ENCODE assay signal across 8 cellular contexts in genomic region chr9:1050125-1050895, GRCh38. TPM values are rescaled to one million over a fixed set of nuclear protein-coding genes. Genes with fewer than 3 reads are reported as not detected.
DNase-seq lines count a peak whose midpoint lies in the region; ATAC-seq, FAIRE-seq and TF ChIP-seq lines count a peak whose summit lies in the region.

Gene DMRT2, plus strand, starts transcription at chr9:1050357. Its CDS starts 1,257 bp downstream, at chr9:1051614.

- BruUV-seq in Calu3 (replicated peaks; lab: Mats Ljungman, UMichigan) = no TSS peak

- H3K36me3 ChIP-seq in GM23338 (ENCODE audit: insufficient read depth) = no peaks in the 10 kb centered on the region
- no peaks in the 10 kb centered on the region for H3K36me3 ChIP-seq in parathyroid adenoma (ENCODE audit: control insufficient read depth, insufficient read depth, low read length)

- in situ Hi-C loops in astrocyte of the cerebellum (cut with HindIII; ENCODE audit: low sequenced_read_pairs) = no loop called here

- peak within 1 kb of the TSS; percentile 80 for H3K9ac ChIP-seq in parathyroid adenoma

- H3K9me3 Mint-ChIP-seq in Calu3 (ENCODE audit: low read depth, unreplicated experiment) (no peaks in the 10 kb centered on the region), GM23338 (peaks cover 10% of the 10 kb centered on the region; the same call in 2 of the 3 replicates)

- H3K27ac ChIP-seq in GM23338 (ENCODE audit: low read depth) (no peak within 1 kb of the TSS), parathyroid adenoma (peak within 1 kb of the TSS; percentile 96)

- H2AFZ ChIP-seq in GM23338 (peak within 1 kb of the TSS; percentile 94), parathyroid adenoma (no peak within 1 kb of the TSS)

- H3K4me3 ChIP-seq in GM23338 (peak within 1 kb of the TSS; percentile 56), astrocyte of the cerebellum (ENCODE audit: low read depth, low read length) (no peak within 1 kb of the TSS), parathyroid adenoma (ENCODE audit: low read depth, low read length) (peak within 1 kb of the TSS; percentile 92)

- H3K4me3 Mint-ChIP-seq in Calu3 (ENCODE audit: low read depth, unreplicated experiment) = peak within 1 kb of the TSS; percentile 64
- peak within 1 kb of the TSS; percentile 74 for H3K4me3 Mint-ChIP-seq in GM23338

- ATAC-seq in GM23338 = peak; percentile 79
- peak; percentile 96 for ATAC-seq in left ventricle myocardium superior
- ATAC-seq in GM21576 (IDR thresholded peaks at IDR 0.05; ENCODE audit: unreplicated experiment) = no peak

- H3K27ac Mint-ChIP-seq in Calu3 (ENCODE audit: unreplicated experiment) (peak within 1 kb of the TSS; percentile 58), GM23338 (no peak within 1 kb of the TSS)

- peaks cover 28% of the 10 kb centered on the region for H3K27me3 Mint-ChIP-seq in Calu3 (ENCODE audit: unreplicated experiment)
- H3K27me3 Mint-ChIP-seq in GM23338 (ENCODE audit: insufficient read depth, low read depth, poor library complexity) = peaks cover 98% of the 10 kb centered on the region

- peaks cover 46% of the 10 kb centered on the region for H3K4me1 ChIP-seq in GM23338 (ENCODE audit: insufficient read depth)
- no peaks in the 10 kb centered on the region for H3K4me1 ChIP-seq in parathyroid adenoma

- intact Hi-C loops in Calu3 (cut with micrococcal nuclease; ENCODE audit: unreplicated experiment) (no loop called here), left ventricle myocardium superior (cut with micrococcal nuclease) (no loop called here)

- peaks cover 19% of the 10 kb centered on the region for H3K36me3 Mint-ChIP-seq in Calu3 (ENCODE audit: insufficient read depth, unreplicated experiment)
- H3K36me3 Mint-ChIP-seq in GM23338 (ENCODE audit: low read depth) = no peaks in the 10 kb centered on the region; the same call in 2 of the 3 replicates

- FAIRE-seq in GM12891 (lab: Jason Lieb, UNC) = no peak

- H3K4me1 Mint-ChIP-seq in Calu3 (ENCODE audit: low read depth, unreplicated experiment) (peaks cover 13% of the 10 kb centered on the region), GM23338 (peaks cover 57% of the 10 kb centered on the region)

- peaks cover 98% of the 10 kb centered on the region for H3K27me3 ChIP-seq in GM23338 (ENCODE audit: insufficient read depth)
- no peaks in the 10 kb centered on the region for H3K27me3 ChIP-seq in parathyroid adenoma (ENCODE audit: control insufficient read depth, insufficient read depth, low read length)

- H3K4me2 ChIP-seq in GM23338 (peak within 1 kb of the TSS; percentile 93), parathyroid adenoma (ENCODE audit: low read length) (peak within 1 kb of the TSS; percentile 67)

- no peak for TF ChIP-seq CTCF in Calu3 (IDR thresholded peaks at IDR 0.05; ENCODE audit: unreplicated experiment)
- TF ChIP-seq CTCF in GM23338 (conservative IDR thresholded peaks at IDR 0.05; ENCODE audit: low read depth in 2 of 2) = no peak
- TF ChIP-seq CTCF in astrocyte of the cerebellum (IDR thresholded peaks at IDR 0.05; ENCODE audit: low read depth, low read length, missing control alignments) = no peak
- no peak for TF ChIP-seq CTCF in parathyroid adenoma (IDR thresholded peaks at IDR 0.05)

- peaks cover 44% of the 10 kb centered on the region for H4K20me1 ChIP-seq in GM23338 (replicated peaks; ENCODE audit: insufficient read depth)

- no peaks in the 10 kb centered on the region for H3K9me2 ChIP-seq in GM23338 (ENCODE audit: insufficient read depth)

- DNase-seq in Calu3 (peak; percentile 79), GM23338 (ENCODE audit: low spot score) (peak; percentile 98), NCI-H2171 (lab: John Stamatoyannopoulos, UW) (peak; percentile 92), astrocyte of the cerebellum (ENCODE audit: low read depth) (peak; percentile 1), left ventricle myocardium superior (peak; percentile 90), GM12891 (ENCODE audit: insufficient read length, low spot score) (no peak)

- peaks cover 21% of the 10 kb centered on the region for H3F3A ChIP-seq in GM23338 (replicated peaks; ENCODE audit: low read depth)

- CTCF ChIA-PET in Calu3 (lab: Charles Lee) = no interaction called here

- no peaks in the 10 kb centered on the region for H3K9me3 ChIP-seq in parathyroid adenoma (ENCODE audit: control insufficient read depth, low read length)

- TF ChIP-seq POLR2A in GM12891 (IDR thresholded peaks at IDR 0.05; ENCODE audit: low read depth, low read length) = no peak

- H3K79me2 ChIP-seq in GM23338 (replicated peaks; ENCODE audit: insufficient read depth) = no peaks in the 10 kb centered on the region
- peaks cover 12% of the 10 kb centered on the region for H3K79me2 ChIP-seq in parathyroid adenoma

TF ChIP-seq in GM23338, 12 proteins besides CTCF, POLR2A, EP300 and RAD21 (continues in another document):
- peak; percentile 72 for TF ChIP-seq EZH2phosphoT487 (IDR thresholded peaks at IDR 0.05; ENCODE audit: unreplicated experiment)
- no peak for TF ChIP-seq ZNF331 (CRISPR knock-in tag; IDR thresholded peaks at IDR 0.05; ENCODE audit: low read depth)
- TF ChIP-seq STAT1 (IDR thresholded peaks at IDR 0.05; ENCODE audit: unreplicated experiment) = no peak
- TF ChIP-seq JUNB (IDR thresholded peaks at IDR 0.05; ENCODE audit: unreplicated experiment) = no peak
- peak; percentile 97 for TF ChIP-seq EZH2 (IDR thresholded peaks at IDR 0.05; ENCODE audit: low read depth, unreplicated experiment)

TF ChIP-seq in GM12891, 5 proteins besides CTCF, POLR2A, EP300 and RAD21:
- TF ChIP-seq SPI1 (IDR thresholded peaks at IDR 0.05; ENCODE audit: low read depth, low read length) (no peak), POLR2AphosphoS5 (IDR thresholded peaks at IDR 0.05; ENCODE audit: low read depth, low read length) (no peak), TAF1 (IDR thresholded peaks at IDR 0.05; ENCODE audit: low read depth, low read length) (no peak)

RNA-seq across cellular contexts. Expression of gene DMRT2, which starts in this region (rescaled TPM):
- total RNA-seq in Calu3 (2022) = not detected in 2 replicates
- total RNA-seq in GM23338 (2014; rRNA removed; shearing (Covaris generic)) = not detected in 2 replicates
- polyA plus RNA-seq in GM23338 (2016; fragmentation: Nextera tagmentation; extraction: Ambion mirVana) = not detected in 2 replicates
- total RNA-seq in left ventricle myocardium superior = 0.12 TPM
- not detected for polyA plus RNA-seq in GM12891 (2012; ENCODE audit: low read depth, missing spikeins)

Comparison
In these comparisons a context has a peak if more than half of its experiments do, and no peak if none do; other contexts are left out.
1. Peak in DNase-seq in Calu3; RNA of the gene not detected or under 1 TPM.
2. Peak in DNase-seq, ATAC-seq, H3K4me3 ChIP-seq and H3K4me2 ChIP-seq in GM23338; RNA of the gene not detected or under 1 TPM.
3. Peak in DNase-seq and ATAC-seq in left ventricle myocardium superior; RNA of the gene not detected or under 1 TPM.